ENCODE assay signal across 1 cellular context in genomic region chr13:46296920-46297319, GRCh38.
TF ChIP-seq lines count a peak whose summit lies in the region.

No MANE protein-coding gene starts in this region.

TF ChIP-seq in IMR-90, 13 proteins besides CTCF, POLR2A, EP300 and RAD21 (continued from another document):
- peak; percentile 83 for TF ChIP-seq CEBPB (IDR thresholded peaks at IDR 0.05; ENCODE audit: low read depth, low read length)
- no peak for TF ChIP-seq RCOR1 (IDR thresholded peaks at IDR 0.05; ENCODE audit: insufficient replicate concordance, low read length)
- 0 out of 2 replicates have a peak, but pooled peaks have one; percentile 3 for TF ChIP-seq FOS (IDR thresholded peaks at IDR 0.05; ENCODE audit: low read depth, low read length)
- no peak for TF ChIP-seq MXI1 (IDR thresholded peaks at IDR 0.05; ENCODE audit: borderline replicate concordance, low read depth, low read length)
- peak; percentile 88 for TF ChIP-seq NFE2L2 (IDR thresholded peaks at IDR 0.05; ENCODE audit: low read depth, low read length)
- TF ChIP-seq RFX5 (IDR thresholded peaks at IDR 0.05; ENCODE audit: low read depth, low read length): no peak
- no peak for TF ChIP-seq USF2 (IDR thresholded peaks at IDR 0.05; ENCODE audit: low read depth, low read length)
- TF ChIP-seq MAZ (IDR thresholded peaks at IDR 0.05; ENCODE audit: borderline replicate concordance, low read depth, low read length): no peak
- TF ChIP-seq MAFK (IDR thresholded peaks at IDR 0.05; ENCODE audit: low read depth, low read length): peak; percentile 66
